ENCODE assay signal across 32 cellular contexts in genomic region chr2:45332567-45332966, GRCh38.
"Had no signal": no experiment of that assay in that cellular context is flagged by ENCODE, and none has a peak within 500 bp of the region (broad histone marks: within the 10 kb centered on the region; RNA-seq: fewer than 3 reads in every experiment).

No MANE protein-coding gene starts in this region.

- H3K36me3 ChIP-seq: esophagus squamous epithelium, right lobe of liver, thoracic aorta, WERI-Rb-1 had no signal

- H3K4me1 ChIP-seq: esophagus squamous epithelium had no signal

- FAIRE-seq: astrocyte, endothelial cell of umbilical vein, islet of Langerhans, TTC549, urothelium cell line had no signal

- DNase-seq: activated CD4-positive, alpha-beta memory T cell treated with anti-CD3 and anti-CD28 coated beads for 36 hours; activated CD4-positive, alpha-beta T cell treated with anti-CD3 and anti-CD28 coated beads for 48 hours; activated CD8-positive, alpha-beta memory T cell treated with anti-CD3 and anti-CD28 coated beads, Interleukin-2, amount 50 U/mL, for 48 hours; activated gamma-delta T cell treated with Interleukin-2 at 50 U/mL for 16 hours; activated naive CD4-positive, alpha-beta T cell treated with anti-CD3 and anti-CD28 coated beads, Interleukin-2, amount 50 U/mL, for 16 hours; activated T-cell treated with anti-CD3 and anti-CD28 coated beads, Interleukin-2, amount 50 U/mL, for 24 hours; amniotic stem cell; caudate nucleus; cortex of kidney; effector memory CD8-positive, alpha-beta T cell; esophagus squamous epithelium; foreskin melanocyte; left ventricle myocardium superior; mammary epithelial cell; naive B cell; nephron progenitor cell; occipital lobe; right lobe of liver; stimulated activated CD4-positive, alpha-beta T cell treated with anti-CD3 and anti-CD28 coated beads, Interleukin-12 subunit alpha, Interleukin-12 subunit beta, amount 100 ng/mL, for 4 hours; stimulated activated CD4-positive, alpha-beta T cell treated with anti-CD3 and anti-CD28 coated beads, Interleukin-4, amount 100 ng/mL, for 1 hour; stimulated activated naive CD8-positive, alpha-beta T cell treated with anti-CD3 and anti-CD28 coated beads, Interleukin-15, Interleukin-2, amounts not matched to agents 100 U/mL and 50 U/mL, for 24 hours; T-helper 9 cell; trophoblast cell; WERI-Rb-1 had no signal

- ATAC-seq: activated CD4-positive, CD25-positive, alpha-beta regulatory T cell treated with anti-CD3 and anti-CD28 coated beads, Interleukin-2, amount 50 U/mL, for 24 hours; activated T-helper 17 cell treated with anti-CD3 and anti-CD28 coated beads, Interleukin-2, amount 50 U/mL, for 72 hours; effector memory CD8-positive, alpha-beta T cell; left ventricle myocardium superior; stimulated activated naive CD8-positive, alpha-beta T cell treated with anti-CD3 and anti-CD28 coated beads, Interleukin-15, Interleukin-2, amounts not matched to agents 100 U/mL and 50 U/mL, for 24 hours had no signal

- H3K4me3 ChIP-seq: esophagus squamous epithelium, right lobe of liver, thoracic aorta had no signal

- H3K27ac ChIP-seq: esophagus squamous epithelium, right lobe of liver, thoracic aorta, WERI-Rb-1 had no signal

- H3K9me3 ChIP-seq: esophagus squamous epithelium, right lobe of liver, thoracic aorta had no signal

- H3K27me3 ChIP-seq: esophagus squamous epithelium, right lobe of liver had no signal
